Comparison of ENCODE assay signal across 8 cellular contexts in genomic region chr19:13098291-13099072, GRCh38. TPM values are rescaled to one million over a fixed set of nuclear protein-coding genes. Genes with fewer than 3 reads are reported as not detected.
DNase-seq lines count a peak whose midpoint lies in the region; ATAC-seq and TF ChIP-seq lines count a peak whose summit lies in the region.

No MANE protein-coding gene starts in this region.

- POLR2A ChIA-PET in A673 (lab: Charles Lee; ENCODE audit: low non-redundant PET), result no interaction called here

- ATAC-seq in body of pancreas (no peak), HG03520 (IDR thresholded peaks at IDR 0.05; ENCODE audit: unreplicated experiment) (no peak)

- DNase-seq in A673 (ENCODE audit: low spot score) (peak; percentile 55), body of pancreas (no peak), glomerular visceral epithelial cell (ENCODE audit: extremely low spot score) (no peak)
- DNase-seq in activated naive CD8-positive, alpha-beta T cell treated with anti-CD3 and anti-CD28 coated beads for 36 hours, result no peak

- CTCF ChIA-PET in A673 (lab: Charles Lee), result no interaction called here

- H3K27me3 Mint-ChIP-seq in activated naive CD8-positive, alpha-beta T cell treated with anti-CD3 and anti-CD28 coated beads for 36 hours, result peaks cover 52% of the 10 kb centered on the region

- peak overlapping the region in 1 of 5 donors; percentile 37 for H3K9ac ChIP-seq in subcutaneous abdominal adipose tissue (ENCODE audit: low read length in 5 of 5)

- H3K36me3 ChIP-seq in A673 (ENCODE audit: insufficient read depth, low read length, poor library complexity, severe bottlenecking) (no peaks in the 10 kb centered on the region), KOPT-K1 (ENCODE audit: insufficient read depth, low read length) (no peaks in the 10 kb centered on the region; the same call in 1 of the 2 replicates), subcutaneous abdominal adipose tissue (ENCODE audit: control insufficient read depth in 5 of 5, insufficient read depth in 5 of 5, low read length in 5 of 5) (peaks cover 0 to 14% (median 10%) of the 10 kb centered on the region in 5 donors), body of pancreas (replicated peaks in 1 of 2; ENCODE audit: insufficient read depth in 1 of 2, low read depth in 2 of 2) (no peaks in the 10 kb centered on the region)

- no peak for TF ChIP-seq POLR2A in body of pancreas (IDR thresholded peaks at IDR 0.05)

- no TSS peak for BruUV-seq in A673 (replicated peaks; lab: Mats Ljungman, UMichigan)

- H3K36me3 Mint-ChIP-seq in activated naive CD8-positive, alpha-beta T cell treated with anti-CD3 and anti-CD28 coated beads for 36 hours, result peaks cover 7% of the 10 kb centered on the region

- H3K27ac Mint-ChIP-seq in activated naive CD8-positive, alpha-beta T cell treated with anti-CD3 and anti-CD28 coated beads for 36 hours, result peak overlapping the region; percentile 65

- peak overlapping the region; percentile 63 for H3K4me3 Mint-ChIP-seq in activated naive CD8-positive, alpha-beta T cell treated with anti-CD3 and anti-CD28 coated beads for 36 hours

- 6 to 9% methylated on average over 36 to 54 of the region's 56 CpGs for WGBS in body of pancreas, 2 donors

- intact Hi-C loops in A673 (cut with micrococcal nuclease; ENCODE audit: unreplicated experiment) (no loop called here), body of pancreas (cut with DNase I) (loop anchor here (5.0 kb wide), 1 partner anchor 121 kb away; no protein-coding TSS in a partner anchor)

- H3K4me3 ChIP-seq in A673 (ENCODE audit: low read depth, low read length, poor library complexity, severe bottlenecking) (no peak overlapping the region), iPS-11a (ENCODE audit: low read depth, low read length) (peak overlapping the region; percentile 8), subcutaneous abdominal adipose tissue (ENCODE audit: low read depth in 1 of 5, low read length in 5 of 5) (peak overlapping the region in 4 of 5 donors; percentile 43 to 62 (median 44)), body of pancreas (no peak overlapping the region)

- no peak for TF ChIP-seq CTCF in A673 (conservative IDR thresholded peaks at IDR 0.05; ENCODE audit: low read depth, low read length)
- no peak for TF ChIP-seq CTCF in body of pancreas (IDR thresholded peaks at IDR 0.05)

- peaks cover 44% of the 10 kb centered on the region for H3K4me1 Mint-ChIP-seq in activated naive CD8-positive, alpha-beta T cell treated with anti-CD3 and anti-CD28 coated beads for 36 hours

- peaks cover 4% of the 10 kb centered on the region for H3K9me3 Mint-ChIP-seq in activated naive CD8-positive, alpha-beta T cell treated with anti-CD3 and anti-CD28 coated beads for 36 hours

- H3K4me1 ChIP-seq in A673 (ENCODE audit: insufficient read depth, low read length, poor library complexity, severe bottlenecking) (peaks cover 19% of the 10 kb centered on the region), subcutaneous abdominal adipose tissue (ENCODE audit: control insufficient read depth in 5 of 5, insufficient read depth in 5 of 5, low read length in 5 of 5) (peaks cover 0 to 82% (median 50%) of the 10 kb centered on the region in 5 donors), body of pancreas (peaks cover 31% of the 10 kb centered on the region)

- H3K27ac ChIP-seq in A673 (ENCODE audit: low read depth, low read length, poor library complexity, severe bottlenecking) (no peak overlapping the region), KOPT-K1 (ENCODE audit: low read depth, low read length, poor library complexity, severe bottlenecking) (peak overlapping the region; percentile 83), subcutaneous abdominal adipose tissue (ENCODE audit: low read depth, low read length) (peak overlapping the region; percentile 41), body of pancreas (peak overlapping the region in 2 of 4 donors; percentile 73 to 78)

- H3K27me3 ChIP-seq in A673 (replicated peaks; ENCODE audit: insufficient read depth, low read depth, low read length, poor library complexity) (no peaks in the 10 kb centered on the region), subcutaneous abdominal adipose tissue (ENCODE audit: control insufficient read depth in 5 of 5, insufficient read depth in 4 of 5, low read length in 5 of 5) (no peaks in the 10 kb centered on the region), body of pancreas (peaks cover 0 to 10% of the 10 kb centered on the region in 2 donors)

- H3K9me3 ChIP-seq in A673 (ENCODE audit: low read depth, low read length, poor library complexity, severe bottlenecking) (no peaks in the 10 kb centered on the region), KOPT-K1 (ENCODE audit: insufficient read depth, low read length, poor library complexity, severe bottlenecking) (no peaks in the 10 kb centered on the region), subcutaneous abdominal adipose tissue (ENCODE audit: control insufficient read depth in 5 of 5, low read length in 5 of 5) (no peaks in the 10 kb centered on the region), body of pancreas (no peaks in the 10 kb centered on the region)

RNA-seq across cellular contexts. Expression of gene LYL1, which starts 4.2 kb away (rescaled TPM):
- not detected in 2 replicates for total RNA-seq in A673 (2021)
- total RNA-seq in activated naive CD8-positive, alpha-beta T cell treated with anti-CD3 and anti-CD28 coated beads for 36 hours, result 1 to 10 TPM; 2.6 to 2.9 TPM
- 1 to 10 TPM; 3.4 to 6.9 TPM for total RNA-seq in body of pancreas

RNA-seq across cellular contexts. Expression of gene TRMT1, which starts 18.1 kb away (rescaled TPM):
- 85.7 and 109 TPM in 2 replicates for total RNA-seq in A673 (2021)
- total RNA-seq in activated naive CD8-positive, alpha-beta T cell treated with anti-CD3 and anti-CD28 coated beads for 36 hours, result 100 to 1,000 TPM; 114 TPM
- 10 to 100 TPM; 21.5 to 36.3 TPM for total RNA-seq in body of pancreas

RNA-seq across cellular contexts. Expression of gene NACC1, which starts 19.6 kb away (rescaled TPM):
- 119 and 126 TPM in 2 replicates for total RNA-seq in A673 (2021)
- 10 to 100 TPM; 81.2 to 83.8 TPM for total RNA-seq in activated naive CD8-positive, alpha-beta T cell treated with anti-CD3 and anti-CD28 coated beads for 36 hours
- total RNA-seq in body of pancreas, result 10 to 100 TPM in 1 of 2 donors, 1 to 10 TPM in 1; 6.0 to 15.5 TPM

RNA-seq across cellular contexts. Expression of gene STX10, which starts 51.7 kb away (rescaled TPM):
- 63.3 and 69.5 TPM in 2 replicates for total RNA-seq in A673 (2021)
- total RNA-seq in activated naive CD8-positive, alpha-beta T cell treated with anti-CD3 and anti-CD28 coated beads for 36 hours, result 10 to 100 TPM; 53.3 to 55.0 TPM
- total RNA-seq in body of pancreas, result 10 to 100 TPM; 54.2 to 65.3 TPM

RNA-seq across cellular contexts. Expression of gene IER2, which starts 51.7 kb away (rescaled TPM):
- total RNA-seq in A673 (2021), result 148 and 164 TPM in 2 replicates
- total RNA-seq in activated naive CD8-positive, alpha-beta T cell treated with anti-CD3 and anti-CD28 coated beads for 36 hours, result 100 to 1,000 TPM; 128 to 132 TPM
- total RNA-seq in body of pancreas, result 100 to 1,000 TPM; 162 to 857 TPM

Comparison
In these comparisons a context has a peak if more than half of its experiments do, and no peak if none do; other contexts are left out.
1. H3K4me3 ChIP-seq: peak in iPS-11a (single experiment) and subcutaneous abdominal adipose tissue (4 of 5); none in A673 (single experiment) and body of pancreas (0 of 2).